Comparison of ENCODE assay signal across 33 cellular contexts in the genomic region with DNA sequence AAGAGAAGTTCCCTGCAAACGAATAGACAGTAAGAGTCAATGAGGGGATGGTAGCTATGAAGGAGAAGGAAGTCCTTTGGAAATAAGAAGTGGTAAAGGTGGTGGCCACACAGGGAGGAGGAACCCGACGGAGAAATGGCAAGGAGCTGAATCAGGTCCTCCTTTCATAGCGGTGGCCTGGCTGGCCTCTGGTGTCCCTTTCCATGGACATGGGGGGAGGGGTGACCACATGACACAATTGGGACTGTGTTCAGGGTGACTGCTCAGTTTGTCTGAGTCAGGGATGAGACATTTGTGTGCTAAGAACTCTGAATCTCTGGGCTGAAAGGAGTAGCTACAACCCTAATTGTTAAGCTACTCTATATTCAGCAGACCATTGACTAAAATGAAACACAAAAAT. TPM values are rescaled to one million over a fixed set of nuclear protein-coding genes. Genes with fewer than 3 reads are reported as not detected.
DNase-seq lines count a peak whose midpoint lies in the region; ATAC-seq and FAIRE-seq lines count a peak whose summit lies in the region.
"Had no signal": no experiment of that assay in that cellular context is flagged by ENCODE, and none has a peak within 500 bp of the region (broad histone marks: within the 10 kb centered on the region; RNA-seq: fewer than 3 reads in every experiment).

No MANE protein-coding gene starts in this region.

- peak overlapping the region; percentile 29 for H3K27ac Mint-ChIP-seq in activated CD4-positive, alpha-beta T cell treated with anti-CD3 and anti-CD28 coated beads for 36 hours
- no peak overlapping the region for H3K27ac Mint-ChIP-seq in activated CD4-positive, alpha-beta T cell treated with anti-CD3 and anti-CD28 coated beads, Interleukin-2, amount 10 ng/mL, durations not matched to agents 7 days and 5 days
- H3K27ac Mint-ChIP-seq: CD4-positive, alpha-beta T cell; stimulated activated naive CD8-positive, alpha-beta T cell treated with anti-CD3 and anti-CD28 coated beads, Interleukin-15, Interleukin-2, amounts not matched to agents 100 ng/mL and 50 ng/mL, for 24 hours; T-helper 17 cell had no signal

- H3K27me3 Mint-ChIP-seq in activated CD4-positive, alpha-beta T cell treated with anti-CD3 and anti-CD28 coated beads for 36 hours = peaks cover 2% of the 10 kb centered on the region
- peaks cover 19% of the 10 kb centered on the region for H3K27me3 Mint-ChIP-seq in activated CD4-positive, alpha-beta T cell treated with anti-CD3 and anti-CD28 coated beads, Interleukin-2, amount 10 ng/mL, durations not matched to agents 7 days and 5 days
- H3K27me3 Mint-ChIP-seq: CD4-positive, alpha-beta T cell; stimulated activated naive CD8-positive, alpha-beta T cell treated with anti-CD3 and anti-CD28 coated beads, Interleukin-15, Interleukin-2, amounts not matched to agents 100 ng/mL and 50 ng/mL, for 24 hours had no signal

- H3K4me1 Mint-ChIP-seq in activated CD4-positive, alpha-beta T cell treated with anti-CD3 and anti-CD28 coated beads for 36 hours = no peaks in the 10 kb centered on the region
- peaks cover 5% of the 10 kb centered on the region for H3K4me1 Mint-ChIP-seq in activated CD4-positive, alpha-beta T cell treated with anti-CD3 and anti-CD28 coated beads, Interleukin-2, amount 10 ng/mL, durations not matched to agents 7 days and 5 days
- H3K4me1 Mint-ChIP-seq: T-helper 17 cell had no signal

- intact Hi-C loops in activated CD4-positive, alpha-beta T cell treated with anti-CD3 and anti-CD28 coated beads for 36 hours (cut with DNase I, micrococcal nuclease) = no loop called here

- no peak for ATAC-seq in activated CD4-positive, alpha-beta T cell treated with anti-CD3 and anti-CD28 coated beads for 36 hours
- ATAC-seq in GM21360 (IDR thresholded peaks at IDR 0.05; ENCODE audit: unreplicated experiment) (no peak), GM21526 (IDR thresholded peaks at IDR 0.05; ENCODE audit: low FRiP score, unreplicated experiment) (no peak)
- ATAC-seq: activated T-cell treated with anti-CD3 and anti-CD28 coated beads, Interleukin-2, amount 50 U/mL, for 4 hours; body of pancreas; K562; naive thymus-derived CD8-positive, alpha-beta T cell; Panc1; T-helper 17 cell had no signal

- POLR2A ChIA-PET in activated CD4-positive, alpha-beta T cell treated with anti-CD3 and anti-CD28 coated beads for 36 hours (lab: Charles Lee) = no interaction called here
- POLR2A ChIA-PET in activated CD4-positive, alpha-beta T cell treated with anti-CD3 and anti-CD28 coated beads, Interleukin-2, amount 10 ng/mL, durations not matched to agents 7 days and 5 days (lab: Charles Lee) = no interaction called here

- no peaks in the 10 kb centered on the region for H3K36me3 Mint-ChIP-seq in activated CD4-positive, alpha-beta T cell treated with anti-CD3 and anti-CD28 coated beads for 36 hours (ENCODE audit: low read depth)
- H3K36me3 Mint-ChIP-seq in activated CD4-positive, alpha-beta T cell treated with anti-CD3 and anti-CD28 coated beads, Interleukin-2, amount 10 ng/mL, durations not matched to agents 7 days and 5 days (ENCODE audit: low read depth) = peaks cover 12% of the 10 kb centered on the region

- no peak for DNase-seq in activated CD4-positive, alpha-beta T cell treated with anti-CD3 and anti-CD28 coated beads for 36 hours
- no peak for DNase-seq in activated CD4-positive, alpha-beta T cell treated with anti-CD3 and anti-CD28 coated beads, Interleukin-2, amount 10 ng/mL, durations not matched to agents 7 days and 5 days
- DNase-seq in NOMO-1 treated with dmso at 0.1 percent for 144 hours (lab: John Stamatoyannopoulos, UW; ENCODE audit: unreplicated experiment) (peak; percentile 11), UCSD-AML1 (lab: John Stamatoyannopoulos, UW; ENCODE audit: unreplicated experiment) (peak; percentile 18), urothelium cell line (ENCODE audit: low spot score) (peak; percentile 15)
- no peak for DNase-seq in activated effector memory CD4-positive, alpha-beta T cell treated with Interleukin-2 at 50 U/mL for 16 hours
- DNase-seq: activated CD4-positive, alpha-beta T cell treated with anti-CD3 and anti-CD28 coated beads for 48 hours; activated naive CD4-positive, alpha-beta T cell; activated T-cell treated with anti-CD3 and anti-CD28 coated beads, Interleukin-2, amount 50 U/mL, for 4 hours; CD4-positive, alpha-beta T cell; DMS 273 treated with DMSO at 0.1 percent for 48 hours; dorsolateral prefrontal cortex; H7; MG63; naive thymus-derived CD8-positive, alpha-beta T cell; NCI-H1436 treated with DMSO at 0.1 percent for 48 hours; NCI-H446 treated with DMSO at 0.1 percent for 48 hours; NCI-H82; occipital lobe; SJCRH30; T-helper 17 cell had no signal

- no peaks in the 10 kb centered on the region for H3K9me3 Mint-ChIP-seq in activated CD4-positive, alpha-beta T cell treated with anti-CD3 and anti-CD28 coated beads for 36 hours (ENCODE audit: low read depth)
- H3K9me3 Mint-ChIP-seq in activated CD4-positive, alpha-beta T cell treated with anti-CD3 and anti-CD28 coated beads, Interleukin-2, amount 10 ng/mL, durations not matched to agents 7 days and 5 days = peaks cover 13% of the 10 kb centered on the region
- H3K9me3 Mint-ChIP-seq: activated T-cell treated with anti-CD3 and anti-CD28 coated beads, Interleukin-2, amount 50 U/mL, for 4 hours; CD4-positive, alpha-beta T cell; stimulated activated naive CD8-positive, alpha-beta T cell treated with anti-CD3 and anti-CD28 coated beads, Interleukin-15, Interleukin-2, amounts not matched to agents 100 ng/mL and 50 ng/mL, for 24 hours had no signal

- no peak for FAIRE-seq in urothelium cell line (lab: Jason Lieb, UNC)
- FAIRE-seq: GM12892, islet of Langerhans, K562 had no signal

- CTCF ChIA-PET in activated CD4-positive, alpha-beta T cell treated with anti-CD3 and anti-CD28 coated beads for 36 hours (lab: Charles Lee) = interaction anchor here (0.6 to 0.9 kb wide), 2 partner anchors 10 to 141 kb away, joined by 3 read pairs; no protein-coding TSS in a partner anchor
- CTCF ChIA-PET in activated CD4-positive, alpha-beta T cell treated with anti-CD3 and anti-CD28 coated beads, Interleukin-2, amount 10 ng/mL, durations not matched to agents 7 days and 5 days (lab: Charles Lee) = interaction anchor here (0.8 to 1.0 kb wide), 2 partner anchors 48 to 176 kb away, joined by 3 read pairs; no protein-coding TSS in a partner anchor

- no peak overlapping the region for H3K4me3 Mint-ChIP-seq in activated CD4-positive, alpha-beta T cell treated with anti-CD3 and anti-CD28 coated beads for 36 hours
- H3K4me3 Mint-ChIP-seq in activated CD4-positive, alpha-beta T cell treated with anti-CD3 and anti-CD28 coated beads, Interleukin-2, amount 10 ng/mL, durations not matched to agents 7 days and 5 days = no peak overlapping the region
- H3K4me3 Mint-ChIP-seq: activated T-cell treated with anti-CD3 and anti-CD28 coated beads, Interleukin-2, amount 50 U/mL, for 4 hours; CD4-positive, alpha-beta T cell; naive thymus-derived CD8-positive, alpha-beta T cell; stimulated activated naive CD8-positive, alpha-beta T cell treated with anti-CD3 and anti-CD28 coated beads, Interleukin-15, Interleukin-2, amounts not matched to agents 100 ng/mL and 50 ng/mL, for 24 hours; T-helper 17 cell had no signal

RNA-seq across cellular contexts. Expression of a gene that starts 28.7 kb away (rescaled TPM):
- total RNA-seq in activated CD4-positive, alpha-beta T cell treated with anti-CD3 and anti-CD28 coated beads for 36 hours = 1 to 10 TPM; 2.3 to 3.5 TPM
- 1 to 10 TPM in 1 of 2 experiments, under 1 TPM in 1; 0.92 to 1.2 TPM for total RNA-seq in activated CD4-positive, alpha-beta T cell treated with anti-CD3 and anti-CD28 coated beads, Interleukin-2, amount 10 ng/mL, durations not matched to agents 7 days and 5 days
- total RNA-seq: A172, body of pancreas, glomerular endothelial cell, H7, HT-29, K562, occipital lobe, SJCRH30, vagina had no signal

Comparison
In these comparisons a context has a peak if more than half of its experiments do, and no peak if none do; other contexts are left out.
1. DNase-seq: peak in NOMO-1 treated with dmso at 0.1 percent for 144 hours (single experiment), UCSD-AML1 (single experiment) and urothelium cell line (single experiment); none in activated CD4-positive, alpha-beta T cell treated with anti-CD3 and anti-CD28 coated beads for 36 hours (single experiment), activated CD4-positive, alpha-beta T cell treated with anti-CD3 and anti-CD28 coated beads, Interleukin-2, amount 10 ng/mL, durations not matched to agents 7 days and 5 days (single experiment) and activated effector memory CD4-positive, alpha-beta T cell treated with Interleukin-2 at 50 U/mL for 16 hours (single experiment).